ENCODE assay signal across 9 cellular contexts in genomic region chr4:112514449-112515277, GRCh38. TPM values are rescaled to one million over a fixed set of nuclear protein-coding genes. Genes with fewer than 3 reads are reported as not detected.
DNase-seq lines count a peak whose midpoint lies in the region; ATAC-seq and TF ChIP-seq lines count a peak whose summit lies in the region.
"Had no signal": no experiment of that assay in that cellular context is flagged by ENCODE, and none has a peak within 500 bp of the region (broad histone marks: within the 10 kb centered on the region; RNA-seq: fewer than 3 reads in every experiment).

No MANE protein-coding gene starts in this region.

- no peaks in the 10 kb centered on the region for H3K9me3 ChIP-seq in CD8-positive, alpha-beta memory T cell (ENCODE audit: low read length)
- H3K9me3 ChIP-seq in left lung (no peaks in the 10 kb centered on the region), upper lobe of left lung (no peaks in the 10 kb centered on the region)

- no peak overlapping the region for H3K4me3 ChIP-seq in CD8-positive, alpha-beta memory T cell (ENCODE audit: low read length)
- H3K4me3 ChIP-seq in left lung, result peak overlapping the region; percentile 10 to 49
- peak overlapping the region in 3 of 4 donors; percentile 38 to 58 (median 54) for H3K4me3 ChIP-seq in upper lobe of left lung

- H3K27ac Mint-ChIP-seq in CD8-positive, alpha-beta memory T cell, result peak overlapping the region in 2 of 8 donors; percentile 1 to 64
- no peak overlapping the region for H3K27ac Mint-ChIP-seq in activated T-helper 17 cell treated with anti-CD3 and anti-CD28 coated beads, Interleukin-2, amount 50 U/mL, for 72 hours

- H3K27ac ChIP-seq in CD8-positive, alpha-beta memory T cell (ENCODE audit: low read depth, low read length), result no peak overlapping the region
- H3K27ac ChIP-seq in left lung (no peak overlapping the region), upper lobe of left lung (no peak overlapping the region)
- H3K27ac ChIP-seq: VCaP had no signal

- H3K36me3 Mint-ChIP-seq in CD8-positive, alpha-beta memory T cell, result peaks cover 0 to 2% (median 0%) of the 10 kb centered on the region in 3 donors
- peaks cover 13% of the 10 kb centered on the region for H3K36me3 Mint-ChIP-seq in activated T-helper 17 cell treated with anti-CD3 and anti-CD28 coated beads, Interleukin-2, amount 50 U/mL, for 72 hours (ENCODE audit: low read depth)

- peaks cover 43% of the 10 kb centered on the region for H3K4me1 ChIP-seq in CD8-positive, alpha-beta memory T cell (ENCODE audit: insufficient read depth, low read length)
- H3K4me1 ChIP-seq in left lung (peaks cover 30 to 49% of the 10 kb centered on the region in 2 donors), upper lobe of left lung (peaks cover 39 to 54% (median 53%) of the 10 kb centered on the region in 4 donors)

- CTCF ChIA-PET in CD8-positive, alpha-beta memory T cell (lab: Charles Lee), result no interaction called here

- POLR2A ChIA-PET in CD8-positive, alpha-beta memory T cell (lab: Charles Lee), result no interaction called here

- TF ChIP-seq POLR2A in GM19099 (IDR thresholded peaks at IDR 0.05; ENCODE audit: extremely low read depth, insufficient read length, low read depth) (peak; percentile 10), upper lobe of left lung (IDR thresholded peaks at IDR 0.05) (no peak)

- no peaks in the 10 kb centered on the region for H3K36me3 ChIP-seq in CD8-positive, alpha-beta memory T cell (ENCODE audit: insufficient read depth, low read length)
- no peaks in the 10 kb centered on the region for H3K36me3 ChIP-seq in left lung
- no peaks in the 10 kb centered on the region for H3K36me3 ChIP-seq in upper lobe of left lung

- H3K4me3 Mint-ChIP-seq in CD8-positive, alpha-beta memory T cell, result peak overlapping the region; percentile 79 to 96 (median 88)
- peak overlapping the region; percentile 78 for H3K4me3 Mint-ChIP-seq in activated T-helper 17 cell treated with anti-CD3 and anti-CD28 coated beads, Interleukin-2, amount 50 U/mL, for 72 hours

- intact Hi-C loops in left lung (cut with DNase I), result no loop called here

- peaks cover 81 to 95% of the 10 kb centered on the region in 2 donors for H3K27me3 Mint-ChIP-seq in CD8-positive, alpha-beta memory T cell
- peaks cover 80% of the 10 kb centered on the region for H3K27me3 Mint-ChIP-seq in activated T-helper 17 cell treated with anti-CD3 and anti-CD28 coated beads, Interleukin-2, amount 50 U/mL, for 72 hours

- no peak for TF ChIP-seq EP300 in upper lobe of left lung (IDR thresholded peaks at IDR 0.05)

- peaks cover 89% of the 10 kb centered on the region for H3K27me3 ChIP-seq in CD8-positive, alpha-beta memory T cell (ENCODE audit: insufficient read depth, low read length, poor library complexity, severe bottlenecking)
- H3K27me3 ChIP-seq in left lung, result peaks cover 100% of the 10 kb centered on the region in 2 donors
- peaks cover 2 to 84% (median 53%) of the 10 kb centered on the region in 4 donors for H3K27me3 ChIP-seq in upper lobe of left lung

- no peak for TF ChIP-seq CTCF in left lung (IDR thresholded peaks at IDR 0.05)
- no peak for TF ChIP-seq CTCF in upper lobe of left lung (IDR thresholded peaks at IDR 0.05)

- DNase-seq in CD8-positive, alpha-beta memory T cell, result no peak
- peak in 1 of 2 donors; percentile 80 for DNase-seq in left lung
- DNase-seq in upper lobe of left lung, result peak in 1 of 2 donors; percentile 86
- DNase-seq in NCI-H1105 (lab: John Stamatoyannopoulos, UW), result no peak
- DNase-seq in DMS79 treated with DMSO at 0.1 percent for 48 hours (lab: John Stamatoyannopoulos, UW), result no peak

- peak; percentile 15 for ATAC-seq in HG03342 (IDR thresholded peaks at IDR 0.05; ENCODE audit: unreplicated experiment)
- no peak for ATAC-seq in activated T-helper 17 cell treated with anti-CD3 and anti-CD28 coated beads, Interleukin-2, amount 50 U/mL, for 72 hours (replicated peaks)
- ATAC-seq in left lung, result no peak
- peak in 1 of 2 donors; percentile 4 for ATAC-seq in upper lobe of left lung (ENCODE audit: low FRiP score in 2 of 2)

- peaks cover 50 to 66% (median 64%) of the 10 kb centered on the region in 3 donors for H3K4me1 Mint-ChIP-seq in CD8-positive, alpha-beta memory T cell
- H3K4me1 Mint-ChIP-seq in activated T-helper 17 cell treated with anti-CD3 and anti-CD28 coated beads, Interleukin-2, amount 50 U/mL, for 72 hours, result peaks cover 32% of the 10 kb centered on the region

- 3 to 5% methylated on average over 13 to 50 of the region's 67 CpGs for WGBS in upper lobe of left lung, 2 donors

- peaks cover 9 to 23% (median 16%) of the 10 kb centered on the region in 5 donors for H3K9me3 Mint-ChIP-seq in CD8-positive, alpha-beta memory T cell
- no peaks in the 10 kb centered on the region for H3K9me3 Mint-ChIP-seq in activated T-helper 17 cell treated with anti-CD3 and anti-CD28 coated beads, Interleukin-2, amount 50 U/mL, for 72 hours

RNA-seq across cellular contexts. Expression of gene NEUROG2, which starts 1.3 kb away (rescaled TPM):
- not detected for total RNA-seq in CD8-positive, alpha-beta memory T cell
- not detected for polyA plus RNA-seq in CD8-positive, alpha-beta memory T cell
- not detected for total RNA-seq in activated T-helper 17 cell treated with anti-CD3 and anti-CD28 coated beads, Interleukin-2, amount 50 U/mL, for 72 hours
- total RNA-seq in left lung, result not detected
- not detected for total RNA-seq in upper lobe of left lung
